1 cellular context compared by ENCODE assay signal in genomic region chr2:86482034-86482433, GRCh38.
TF ChIP-seq lines count a peak whose summit lies in the region.

No MANE protein-coding gene starts in this region.

TF ChIP-seq in SK-N-SH, 30 proteins besides CTCF, POLR2A, EP300 and RAD21 (continued from another document):
- TF ChIP-seq, protein P1, sequence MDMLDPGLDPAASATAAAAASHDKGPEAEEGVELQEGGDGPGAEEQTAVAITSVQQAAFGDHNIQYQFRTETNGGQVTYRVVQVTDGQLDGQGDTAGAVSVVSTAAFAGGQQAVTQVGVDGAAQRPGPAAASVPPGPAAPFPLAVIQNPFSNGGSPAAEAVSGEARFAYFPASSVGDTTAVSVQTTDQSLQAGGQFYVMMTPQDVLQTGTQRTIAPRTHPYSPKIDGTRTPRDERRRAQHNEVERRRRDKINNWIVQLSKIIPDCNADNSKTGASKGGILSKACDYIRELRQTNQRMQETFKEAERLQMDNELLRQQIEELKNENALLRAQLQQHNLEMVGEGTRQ (IDR thresholded peaks at IDR 0.05; ENCODE audit: borderline replicate concordance, low read depth, low read length): no peak
- TF ChIP-seq MEF2A (IDR thresholded peaks at IDR 0.05; ENCODE audit: borderline replicate concordance, low read depth) (no peak), GATA2 (CRISPR knock-in tag; IDR thresholded peaks at IDR 0.05) (no peak), USF1 (IDR thresholded peaks at IDR 0.05; ENCODE audit: borderline replicate concordance, low read depth) (no peak)
